In the genomic region with DNA sequence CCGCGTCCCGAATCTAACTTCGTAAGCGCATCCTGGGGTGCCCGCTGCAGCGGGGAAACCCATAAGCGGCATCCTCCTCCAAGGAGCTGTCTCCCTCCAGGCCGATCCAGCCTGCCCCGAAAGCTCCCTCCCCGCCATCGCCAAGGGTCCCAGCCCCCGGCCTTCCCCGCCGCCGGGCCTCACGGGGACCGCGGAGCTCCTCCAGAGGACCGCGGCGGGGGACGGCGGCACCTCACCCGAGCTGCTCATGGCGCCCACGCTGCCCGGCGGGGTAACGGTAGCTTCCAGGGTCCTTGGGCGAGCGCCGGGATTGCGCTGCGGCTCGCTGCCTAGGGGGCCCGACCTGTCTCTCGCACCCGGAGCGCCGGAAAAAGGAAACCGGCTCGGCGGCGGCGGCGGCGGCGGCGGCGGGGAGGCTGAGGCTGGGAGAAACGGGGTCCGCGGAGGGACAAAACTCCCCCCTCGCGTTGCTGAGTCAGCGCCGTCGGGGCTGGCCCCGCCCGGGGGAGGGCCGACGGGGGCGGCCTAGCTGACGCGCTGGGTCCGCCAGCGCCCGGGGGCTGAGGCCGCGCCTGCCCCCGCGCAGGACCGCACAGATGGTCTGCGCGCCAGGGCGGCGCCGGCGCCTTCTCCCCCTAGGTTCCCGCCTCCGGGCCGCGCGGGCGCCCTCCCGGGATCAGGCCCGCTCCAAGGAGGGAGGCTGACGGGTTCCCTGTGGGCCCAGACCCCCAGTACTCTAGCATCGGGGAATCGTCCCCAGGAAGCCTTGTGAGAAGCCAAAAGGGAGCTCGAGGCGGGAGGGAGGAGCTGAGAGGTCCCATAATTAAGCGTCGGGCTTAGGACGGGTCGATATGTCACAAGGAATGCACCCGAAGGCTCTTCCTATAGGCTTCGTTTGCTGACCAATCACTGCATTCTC, we compare ENCODE assay signal across 1 cellular context.
TF ChIP-seq lines count a peak whose summit lies in the region.

Gene BLMH (minus strand): TSS at position 374 of the 919 bp plus-strand sequence. CDS start 125 bp downstream, at position 249.

TF ChIP-seq in HepG2, 621 proteins besides CTCF, POLR2A, EP300 and RAD21 (continued from another document and continues in another):
- TF ChIP-seq MYPOP (CRISPR knock-in tag; IDR thresholded peaks at IDR 0.05) (peak; percentile 48; the same call in 1 of the 2 replicates), ATF7-NPFF (CRISPR knock-in tag; IDR thresholded peaks at IDR 0.05; ENCODE audit: low read depth) (peak; percentile 66; the same call in 1 of the 2 replicates), SP4 (CRISPR knock-in tag; IDR thresholded peaks at IDR 0.05) (peak; percentile 85), POLR2G (IDR thresholded peaks at IDR 0.05; ENCODE audit: low read depth, low read length) (peak; percentile 69), ZNF20 (CRISPR knock-in tag; IDR thresholded peaks at IDR 0.05) (0 out of 2 replicates have a peak, but pooled peaks have one; percentile 58), KLF11 (CRISPR knock-in tag; IDR thresholded peaks at IDR 0.05) (no peak), NRL (CRISPR knock-in tag; IDR thresholded peaks at IDR 0.05; ENCODE audit: borderline replicate concordance) (peak; percentile 75), ZFX (CRISPR knock-in tag; IDR thresholded peaks at IDR 0.05; ENCODE audit: low read depth) (peak; percentile 73), ZNF687 (CRISPR knock-in tag; IDR thresholded peaks at IDR 0.05) (peak; percentile 86), FOSL2 (CRISPR knock-in tag; IDR thresholded peaks at IDR 0.05) (peak; percentile 71), ZNF124 (CRISPR knock-in tag; IDR thresholded peaks at IDR 0.05) (0 out of 2 replicates have a peak, but pooled peaks have one; percentile 10), ZBTB7A (CRISPR knock-in tag; IDR thresholded peaks at IDR 0.05) (0 out of 2 replicates have a peak, but pooled peaks have one; percentile 19), ZBTB7B (CRISPR knock-in tag; IDR thresholded peaks at IDR 0.05) (peak; percentile 30; the same call in 1 of the 2 replicates), ZNF749 (CRISPR knock-in tag; IDR thresholded peaks at IDR 0.05; ENCODE audit: borderline replicate concordance) (peak; percentile 64; the same call in 1 of the 2 replicates), ZNF441 (CRISPR knock-in tag; IDR thresholded peaks at IDR 0.05; ENCODE audit: borderline replicate concordance) (0 out of 2 replicates have a peak, but pooled peaks have one; percentile 14), MAFF (IDR thresholded peaks at IDR 0.05; ENCODE audit: low read depth, low read length) (peak; percentile 78; the same call in 1 of the 2 replicates), HNRNPLL (IDR thresholded peaks at IDR 0.05; ENCODE audit: low read depth, low read length, poor library complexity, severe bottlenecking) (peak; percentile 42), ZNF292 (CRISPR knock-in tag; IDR thresholded peaks at IDR 0.05; ENCODE audit: borderline replicate concordance, low read depth) (no peak), ZNF44 (CRISPR knock-in tag; IDR thresholded peaks at IDR 0.05) (no peak), NCOA1 (CRISPR knock-in tag; IDR thresholded peaks at IDR 0.05) (peak; percentile 12; the same call in 1 of the 2 replicates), ZFY (CRISPR knock-in tag; IDR thresholded peaks at IDR 0.05) (peak; percentile 84), ZNF543 (CRISPR knock-in tag; IDR thresholded peaks at IDR 0.05) (0 out of 2 replicates have a peak, but pooled peaks have one; percentile 67), RXRA (CRISPR knock-in tag; IDR thresholded peaks at IDR 0.05) (peak; percentile 4; the same call in 1 of the 2 replicates), ZNF510 (CRISPR knock-in tag; IDR thresholded peaks at IDR 0.05; ENCODE audit: low read depth) (no peak), MED1 (CRISPR knock-in tag; IDR thresholded peaks at IDR 0.05) (no peak), RBM39 (IDR thresholded peaks at IDR 0.05; ENCODE audit: low read depth, low read length, poor library complexity, severe bottlenecking) (peak; percentile 88), ZNF879 (CRISPR knock-in tag; IDR thresholded peaks at IDR 0.05) (0 out of 2 replicates have a peak, but pooled peaks have one; percentile 33), NAIF1 (CRISPR knock-in tag; IDR thresholded peaks at IDR 0.05; ENCODE audit: borderline replicate concordance) (0 out of 2 replicates have a peak, but pooled peaks have one; percentile 55), TMF1 (CRISPR knock-in tag; IDR thresholded peaks at IDR 0.05; ENCODE audit: low read depth) (peak; percentile 79; the same call in 1 of the 2 replicates), AGO2 (optimal IDR thresholded peaks at IDR 0.05; ENCODE audit: low read depth, low read length) (peak; percentile 70), MXI1 (IDR thresholded peaks at IDR 0.05; ENCODE audit: borderline replicate concordance, low read depth, low read length) (peak; percentile 42; the same call in 1 of the 3 replicates), NONO (IDR thresholded peaks at IDR 0.05) (no peak), NONO (CRISPR knock-in tag; conservative IDR thresholded peaks at IDR 0.05) (peak; percentile 56), CEBPG (CRISPR knock-in tag; IDR thresholded peaks at IDR 0.05) (no peak), ZSCAN20 (CRISPR knock-in tag; IDR thresholded peaks at IDR 0.05; ENCODE audit: borderline replicate concordance) (peak; percentile 4; the same call in 1 of the 2 replicates), HOXA5 (CRISPR knock-in tag; IDR thresholded peaks at IDR 0.05) (peak; percentile 73; the same call in 1 of the 2 replicates)
- TF ChIP-seq, protein P1, sequence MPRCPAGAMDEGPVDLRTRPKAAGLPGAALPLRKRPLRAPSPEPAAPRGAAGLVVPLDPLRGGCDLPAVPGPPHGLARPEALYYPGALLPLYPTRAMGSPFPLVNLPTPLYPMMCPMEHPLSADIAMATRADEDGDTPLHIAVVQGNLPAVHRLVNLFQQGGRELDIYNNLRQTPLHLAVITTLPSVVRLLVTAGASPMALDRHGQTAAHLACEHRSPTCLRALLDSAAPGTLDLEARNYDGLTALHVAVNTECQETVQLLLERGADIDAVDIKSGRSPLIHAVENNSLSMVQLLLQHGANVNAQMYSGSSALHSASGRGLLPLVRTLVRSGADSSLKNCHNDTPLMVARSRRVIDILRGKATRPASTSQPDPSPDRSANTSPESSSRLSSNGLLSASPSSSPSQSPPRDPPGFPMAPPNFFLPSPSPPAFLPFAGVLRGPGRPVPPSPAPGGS (CRISPR knock-in tag; IDR thresholded peaks at IDR 0.05) = 0 out of 2 replicates have a peak, but pooled peaks have one; percentile 50
- TF ChIP-seq, protein P2, sequence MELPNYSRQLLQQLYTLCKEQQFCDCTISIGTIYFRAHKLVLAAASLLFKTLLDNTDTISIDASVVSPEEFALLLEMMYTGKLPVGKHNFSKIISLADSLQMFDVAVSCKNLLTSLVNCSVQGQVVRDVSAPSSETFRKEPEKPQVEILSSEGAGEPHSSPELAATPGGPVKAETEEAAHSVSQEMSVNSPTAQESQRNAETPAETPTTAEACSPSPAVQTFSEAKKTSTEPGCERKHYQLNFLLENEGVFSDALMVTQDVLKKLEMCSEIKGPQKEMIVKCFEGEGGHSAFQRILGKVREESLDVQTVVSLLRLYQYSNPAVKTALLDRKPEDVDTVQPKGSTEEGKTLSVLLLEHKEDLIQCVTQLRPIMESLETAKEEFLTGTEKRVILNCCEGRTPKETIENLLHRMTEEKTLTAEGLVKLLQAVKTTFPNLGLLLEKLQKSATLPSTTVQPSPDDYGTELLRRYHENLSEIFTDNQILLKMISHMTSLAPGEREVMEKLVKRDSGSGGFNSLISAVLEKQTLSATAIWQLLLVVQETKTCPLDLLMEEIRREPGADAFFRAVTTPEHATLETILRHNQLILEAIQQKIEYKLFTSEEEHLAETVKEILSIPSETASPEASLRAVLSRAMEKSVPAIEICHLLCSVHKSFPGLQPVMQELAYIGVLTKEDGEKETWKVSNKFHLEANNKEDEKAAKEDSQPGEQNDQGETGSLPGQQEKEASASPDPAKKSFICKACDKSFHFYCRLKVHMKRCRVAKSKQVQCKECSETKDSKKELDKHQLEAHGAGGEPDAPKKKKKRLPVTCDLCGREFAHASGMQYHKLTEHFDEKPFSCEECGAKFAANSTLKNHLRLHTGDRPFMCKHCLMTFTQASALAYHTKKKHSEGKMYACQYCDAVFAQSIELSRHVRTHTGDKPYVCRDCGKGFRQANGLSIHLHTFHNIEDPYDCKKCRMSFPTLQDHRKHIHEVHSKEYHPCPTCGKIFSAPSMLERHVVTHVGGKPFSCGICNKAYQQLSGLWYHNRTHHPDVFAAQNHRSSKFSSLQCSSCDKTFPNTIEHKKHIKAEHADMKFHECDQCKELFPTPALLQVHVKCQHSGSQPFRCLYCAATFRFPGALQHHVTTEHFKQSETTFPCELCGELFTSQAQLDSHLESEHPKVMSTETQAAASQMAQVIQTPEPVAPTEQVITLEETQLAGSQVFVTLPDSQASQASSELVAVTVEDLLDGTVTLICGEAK (IDR thresholded peaks at IDR 0.05) = no peak
- TF ChIP-seq, protein P2 (CRISPR knock-in tag; IDR thresholded peaks at IDR 0.05) = no peak
- TF ChIP-seq, protein P3, sequence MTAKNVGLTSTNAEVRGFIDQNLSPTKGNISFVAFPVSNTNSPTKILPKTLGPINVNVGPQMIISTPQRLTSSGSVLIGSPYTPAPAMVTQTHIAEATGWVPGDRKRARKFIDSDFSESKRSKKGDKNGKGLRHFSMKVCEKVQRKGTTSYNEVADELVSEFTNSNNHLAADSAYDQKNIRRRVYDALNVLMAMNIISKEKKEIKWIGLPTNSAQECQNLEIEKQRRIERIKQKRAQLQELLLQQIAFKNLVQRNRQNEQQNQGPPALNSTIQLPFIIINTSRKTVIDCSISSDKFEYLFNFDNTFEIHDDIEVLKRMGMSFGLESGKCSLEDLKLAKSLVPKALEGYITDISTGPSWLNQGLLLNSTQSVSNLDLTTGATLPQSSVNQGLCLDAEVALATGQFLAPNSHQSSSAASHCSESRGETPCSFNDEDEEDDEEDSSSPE (CRISPR knock-in tag; IDR thresholded peaks at IDR 0.05) = peak; percentile 56; the same call in 1 of the 2 replicates
